ENCODE assay signal across 9 cellular contexts in genomic region chr5:137666109-137666850, GRCh38.
DNase-seq lines count a peak whose midpoint lies in the region; ATAC-seq and TF ChIP-seq lines count a peak whose summit lies in the region.
"Had no signal": no experiment of that assay in that cellular context is flagged by ENCODE, and none has a peak within 500 bp of the region (broad histone marks: within the 10 kb centered on the region; RNA-seq: fewer than 3 reads in every experiment).

No MANE protein-coding gene starts in this region.

- no peaks in the 10 kb centered on the region for H3K27me3 Mint-ChIP-seq in activated naive CD4-positive, alpha-beta T cell treated with anti-CD3 and anti-CD28 coated beads, Interleukin-2, amount 10 ng/mL, durations not matched to agents 7 days and 5 days
- no peaks in the 10 kb centered on the region for H3K27me3 Mint-ChIP-seq in chondrocyte (ENCODE audit: low read depth)
- H3K27me3 Mint-ChIP-seq: IgD-negative memory B cell had no signal

- CTCF ChIA-PET in activated naive CD4-positive, alpha-beta T cell treated with anti-CD3 and anti-CD28 coated beads, Interleukin-2, amount 10 ng/mL, durations not matched to agents 7 days and 5 days (lab: Charles Lee) = interaction anchor here (0.7 to 17.0 kb wide), 7 partner anchors 23 to 370 kb away, joined by 3 to 551 read pairs (median 4); partner anchors contain the start of gene KLHL3

- H3K27ac Mint-ChIP-seq in activated naive CD4-positive, alpha-beta T cell treated with anti-CD3 and anti-CD28 coated beads, Interleukin-2, amount 10 ng/mL, durations not matched to agents 7 days and 5 days = peak overlapping the region; percentile 70
- H3K27ac Mint-ChIP-seq in chondrocyte (ENCODE audit: unreplicated experiment) = no peak overlapping the region

- H3K4me3 Mint-ChIP-seq in activated naive CD4-positive, alpha-beta T cell treated with anti-CD3 and anti-CD28 coated beads, Interleukin-2, amount 10 ng/mL, durations not matched to agents 7 days and 5 days = no peak overlapping the region
- no peak overlapping the region for H3K4me3 Mint-ChIP-seq in chondrocyte (ENCODE audit: unreplicated experiment)
- H3K4me3 Mint-ChIP-seq: IgD-negative memory B cell had no signal

- ATAC-seq in GM18502 (IDR thresholded peaks at IDR 0.05; ENCODE audit: poor library complexity, unreplicated experiment) (peak; percentile 100), HG02588 (IDR thresholded peaks at IDR 0.05; ENCODE audit: unreplicated experiment) (peak; percentile 100)

- DNase-seq in NOMO-1 treated with dmso at 0.1 percent for 144 hours (lab: John Stamatoyannopoulos, UW; ENCODE audit: unreplicated experiment) (peak; percentile 59), myocyte (ENCODE audit: low read depth) (peak; percentile 69), chondrocyte (ENCODE audit: low spot score) (no peak), NCI-H510A (lab: John Stamatoyannopoulos, UW) (no peak), erythroblast (lab: John Stamatoyannopoulos, UW) (no peak)
- DNase-seq in activated naive CD4-positive, alpha-beta T cell treated with anti-CD3 and anti-CD28 coated beads, Interleukin-2, amount 10 ng/mL, durations not matched to agents 7 days and 5 days = peak; percentile 72

- peaks cover 36% of the 10 kb centered on the region for H3K4me1 Mint-ChIP-seq in activated naive CD4-positive, alpha-beta T cell treated with anti-CD3 and anti-CD28 coated beads, Interleukin-2, amount 10 ng/mL, durations not matched to agents 7 days and 5 days
- peaks cover 7% of the 10 kb centered on the region for H3K4me1 Mint-ChIP-seq in chondrocyte (ENCODE audit: low read depth)

- TF ChIP-seq POLR2A in erythroblast (IDR thresholded peaks at IDR 0.05; ENCODE audit: low read length) = no peak

- peaks cover 15% of the 10 kb centered on the region for H3K36me3 Mint-ChIP-seq in activated naive CD4-positive, alpha-beta T cell treated with anti-CD3 and anti-CD28 coated beads, Interleukin-2, amount 10 ng/mL, durations not matched to agents 7 days and 5 days
- H3K36me3 Mint-ChIP-seq in chondrocyte (ENCODE audit: low read depth) = no peaks in the 10 kb centered on the region

- no peak for TF ChIP-seq CTCF in chondrocyte (IDR thresholded peaks at IDR 0.05)

- H3K9me3 Mint-ChIP-seq in activated naive CD4-positive, alpha-beta T cell treated with anti-CD3 and anti-CD28 coated beads, Interleukin-2, amount 10 ng/mL, durations not matched to agents 7 days and 5 days = no peaks in the 10 kb centered on the region
- no peaks in the 10 kb centered on the region for H3K9me3 Mint-ChIP-seq in chondrocyte (ENCODE audit: low read depth)
- H3K9me3 Mint-ChIP-seq: IgD-negative memory B cell had no signal

Comparison
In these comparisons a context has a peak if more than half of its experiments do, and no peak if none do; other contexts are left out.
1. DNase-seq: peak in NOMO-1 treated with dmso at 0.1 percent for 144 hours (single experiment), activated naive CD4-positive, alpha-beta T cell treated with anti-CD3 and anti-CD28 coated beads, Interleukin-2, amount 10 ng/mL, durations not matched to agents 7 days and 5 days (single experiment) and myocyte (single experiment); none in chondrocyte (single experiment), NCI-H510A (single experiment) and erythroblast (0 of 2).